ENCODE assay signal across 9 cellular contexts in genomic region chr10:79245539-79246208, GRCh38.
A peak's percentile ranks its signal among the peaks of the same experiment; 100 is the strongest.
DNase-seq lines count a peak whose midpoint lies in the region; ATAC-seq and TF ChIP-seq lines count a peak whose summit lies in the region.
"Had no signal": no experiment of that assay in that cellular context is flagged by ENCODE, and none has a peak within 500 bp of the region (broad histone marks: within the 10 kb centered on the region; RNA-seq: fewer than 3 reads in every experiment).

No MANE protein-coding gene starts in this region.

- TF ChIP-seq CTCF in thyroid gland (IDR thresholded peaks at IDR 0.05), result no peak

- H3K4me3 Mint-ChIP-seq in activated naive CD4-positive, alpha-beta T cell treated with anti-CD3 and anti-CD28 coated beads for 36 hours, result peak overlapping the region; percentile 80
- H3K4me3 Mint-ChIP-seq in activated T-helper 2 cell treated with anti-CD3 and anti-CD28 coated beads, Interferon-gamma antibody, Interleukin-2, Interleukin-4, amounts not matched to agents 10 μg/mL and 5 μg/mL and 100 μg/mL, durations not matched to agents 14 hours and 24 hours and 36 hours (ENCODE audit: low read depth), result peak overlapping the region; percentile 94

- H3K36me3 Mint-ChIP-seq in activated naive CD4-positive, alpha-beta T cell treated with anti-CD3 and anti-CD28 coated beads for 36 hours (ENCODE audit: low read depth), result peaks cover 11% of the 10 kb centered on the region
- H3K36me3 Mint-ChIP-seq in activated T-helper 2 cell treated with anti-CD3 and anti-CD28 coated beads, Interferon-gamma antibody, Interleukin-2, Interleukin-4, amounts not matched to agents 10 μg/mL and 5 μg/mL and 100 μg/mL, durations not matched to agents 14 hours and 24 hours and 36 hours (ENCODE audit: low read depth), result peaks cover 33% of the 10 kb centered on the region

- H3K27ac ChIP-seq in thyroid gland, result peak overlapping the region; percentile 64 to 81 (median 68)

- intact Hi-C loops in activated naive CD4-positive, alpha-beta T cell treated with anti-CD3 and anti-CD28 coated beads for 36 hours (cut with micrococcal nuclease), result loop anchor here (10.0 kb wide), 2 partner anchors 579 to 829 kb away; partner anchors contain the start of genes NUTM2E and TMEM254
- intact Hi-C loops in activated T-helper 2 cell treated with anti-CD3 and anti-CD28 coated beads, Interferon-gamma antibody, Interleukin-2, Interleukin-4, amounts not matched to agents 10 μg/mL and 5 μg/mL and 100 μg/mL, durations not matched to agents 14 hours and 24 hours and 36 hours (cut with micrococcal nuclease), result loop anchor here (5.0 kb wide), 2 partner anchors 108 to 178 kb away; partner anchors contain the start of gene ZMIZ1
- intact Hi-C loops in thyroid gland (cut with DNase I), result no loop called here
- intact Hi-C loops in sciatic nerve (cut with DNase I), result no loop called here

- H3K9me3 Mint-ChIP-seq in activated naive CD4-positive, alpha-beta T cell treated with anti-CD3 and anti-CD28 coated beads for 36 hours, result no peaks in the 10 kb centered on the region
- no peaks in the 10 kb centered on the region for H3K9me3 Mint-ChIP-seq in activated T-helper 2 cell treated with anti-CD3 and anti-CD28 coated beads, Interferon-gamma antibody, Interleukin-2, Interleukin-4, amounts not matched to agents 10 μg/mL and 5 μg/mL and 100 μg/mL, durations not matched to agents 14 hours and 24 hours and 36 hours

- WGBS in thyroid gland, 2 donors, result 82 to 90% methylated on average over 9 of the region's 9 CpGs

- H3K9me3 ChIP-seq in mucosa of stomach (ENCODE audit: control insufficient read depth, low read length), result no peaks in the 10 kb centered on the region
- H3K9me3 ChIP-seq in thyroid gland, result no peaks in the 10 kb centered on the region

- H3K4me1 ChIP-seq in mucosa of stomach (ENCODE audit: control insufficient read depth, insufficient read depth, low read length) (peaks cover 47% of the 10 kb centered on the region), thyroid gland (peaks cover 62 to 92% of the 10 kb centered on the region in 2 donors)

- H3K27me3 ChIP-seq in mucosa of stomach (ENCODE audit: control insufficient read depth, insufficient read depth, low read length) (no peaks in the 10 kb centered on the region), thyroid gland (no peaks in the 10 kb centered on the region)

- H3K36me3 ChIP-seq in mucosa of stomach (ENCODE audit: control insufficient read depth, insufficient read depth, low read length) (no peaks in the 10 kb centered on the region), thyroid gland (no peaks in the 10 kb centered on the region)

- CTCF ChIA-PET in activated naive CD4-positive, alpha-beta T cell treated with anti-CD3 and anti-CD28 coated beads for 36 hours (lab: Charles Lee), result interaction anchor here (0.6 to 1.1 kb wide), 2 partner anchors 10 to 190 kb away, joined by 4 to 5 read pairs; no protein-coding TSS in a partner anchor

- no peaks in the 10 kb centered on the region for H3K27me3 Mint-ChIP-seq in activated naive CD4-positive, alpha-beta T cell treated with anti-CD3 and anti-CD28 coated beads for 36 hours (ENCODE audit: low read depth)
- H3K27me3 Mint-ChIP-seq in activated T-helper 2 cell treated with anti-CD3 and anti-CD28 coated beads, Interferon-gamma antibody, Interleukin-2, Interleukin-4, amounts not matched to agents 10 μg/mL and 5 μg/mL and 100 μg/mL, durations not matched to agents 14 hours and 24 hours and 36 hours (ENCODE audit: low read depth), result no peaks in the 10 kb centered on the region

- ATAC-seq in sciatic nerve (no peak), GM18870 (IDR thresholded peaks at IDR 0.05; ENCODE audit: unreplicated experiment) (no peak)

- DNase-seq in activated naive CD4-positive, alpha-beta T cell treated with anti-CD3 and anti-CD28 coated beads for 36 hours, result no peak
- no peak for DNase-seq in activated naive CD4-positive, alpha-beta T cell (lab: John Stamatoyannopoulos, UW)
- no peak for DNase-seq in activated T-helper 2 cell treated with anti-CD3 and anti-CD28 coated beads, Interferon-gamma antibody, Interleukin-2, Interleukin-4, amounts not matched to agents 10 μg/mL and 5 μg/mL and 100 μg/mL, durations not matched to agents 14 hours and 24 hours and 36 hours (ENCODE audit: low spot score)
- no peak for DNase-seq in thyroid gland
- no peak for DNase-seq in sciatic nerve (ENCODE audit: low spot score)
- no peak for DNase-seq in MV-4-11 (lab: John Stamatoyannopoulos, UW)
- DNase-seq: NCI-H1694 had no signal

- peak overlapping the region; percentile 20 for H3K9ac ChIP-seq in mucosa of stomach (ENCODE audit: low read length)

- H3K4me1 Mint-ChIP-seq in activated naive CD4-positive, alpha-beta T cell treated with anti-CD3 and anti-CD28 coated beads for 36 hours (ENCODE audit: low read depth), result peaks cover 68% of the 10 kb centered on the region
- H3K4me1 Mint-ChIP-seq in activated T-helper 2 cell treated with anti-CD3 and anti-CD28 coated beads, Interferon-gamma antibody, Interleukin-2, Interleukin-4, amounts not matched to agents 10 μg/mL and 5 μg/mL and 100 μg/mL, durations not matched to agents 14 hours and 24 hours and 36 hours (ENCODE audit: low read depth), result peaks cover 73% of the 10 kb centered on the region

- no peak overlapping the region for H3K4me3 ChIP-seq in mucosa of stomach (ENCODE audit: low read length)
- no peak overlapping the region for H3K4me3 ChIP-seq in thyroid gland (replicated peaks in 1 of 3)

- peak overlapping the region; percentile 80 for H3K27ac Mint-ChIP-seq in activated naive CD4-positive, alpha-beta T cell treated with anti-CD3 and anti-CD28 coated beads for 36 hours
- H3K27ac Mint-ChIP-seq in activated T-helper 2 cell treated with anti-CD3 and anti-CD28 coated beads, Interferon-gamma antibody, Interleukin-2, Interleukin-4, amounts not matched to agents 10 μg/mL and 5 μg/mL and 100 μg/mL, durations not matched to agents 14 hours and 24 hours and 36 hours, result peak overlapping the region; percentile 95

- no peak for TF ChIP-seq POLR2A in thyroid gland (IDR thresholded peaks at IDR 0.05)

Comparison
In these comparisons a context has a peak if more than half of its experiments do, and no peak if none do; other contexts are left out.
1. intact Hi-C loops: an anchor here in activated naive CD4-positive, alpha-beta T cell treated with anti-CD3 and anti-CD28 coated beads for 36 hours (10.0 kb wide) and activated T-helper 2 cell treated with anti-CD3 and anti-CD28 coated beads, Interferon-gamma antibody, Interleukin-2, Interleukin-4, amounts not matched to agents 10 μg/mL and 5 μg/mL and 100 μg/mL, durations not matched to agents 14 hours and 24 hours and 36 hours (5.0 kb wide); none called in thyroid gland and sciatic nerve.